17 cellular contexts compared by ENCODE assay signal in the genomic region with DNA sequence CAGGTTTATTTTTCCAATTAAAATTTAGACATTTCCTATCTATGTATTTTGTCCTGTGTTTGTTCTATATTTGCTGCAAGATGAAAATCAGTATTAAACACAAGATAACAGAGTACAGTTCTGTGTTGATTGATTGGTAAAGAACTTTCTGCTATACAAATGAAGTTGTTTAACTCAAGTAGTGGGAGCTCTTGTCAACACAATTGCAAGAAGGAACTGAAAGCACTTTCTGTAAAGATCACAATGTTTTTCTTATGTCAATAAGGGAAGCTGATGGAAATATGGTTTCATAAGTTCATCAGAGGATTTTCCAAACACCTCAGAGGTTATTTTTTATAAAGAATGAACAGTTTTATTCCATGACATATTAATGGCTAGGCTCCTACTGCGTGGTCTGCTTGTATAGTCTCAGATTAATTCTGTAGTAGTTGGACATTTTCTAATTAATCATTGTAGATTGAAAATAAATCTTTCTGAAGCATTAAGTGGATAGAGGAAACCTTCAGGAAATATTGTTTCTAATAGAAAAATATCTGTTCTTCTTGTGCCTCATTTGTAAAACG.
"Had no signal": no experiment of that assay in that cellular context is flagged by ENCODE, and none has a peak within 500 bp of the region (broad histone marks: within the 10 kb centered on the region; RNA-seq: fewer than 3 reads in every experiment).

No MANE protein-coding gene starts in this region.

- H3K4me1 ChIP-seq: esophagus muscularis mucosa, sigmoid colon, spleen, thyroid gland had no signal

- H3K27me3 ChIP-seq: brain microvascular endothelial cell, esophagus muscularis mucosa, pancreas, sigmoid colon, spleen, thyroid gland had no signal

- H3K36me3 Mint-ChIP-seq: activated naive CD8-positive, alpha-beta T cell treated with anti-CD3 and anti-CD28 coated beads, Interleukin-2, amount 10 ng/mL, durations not matched to agents 7 days and 5 days; naive thymus-derived CD8-positive, alpha-beta T cell had no signal

- H3K4me3 ChIP-seq: coronary artery, esophagus muscularis mucosa, pancreas, sigmoid colon, spleen, thyroid gland had no signal

- H3K9me3 Mint-ChIP-seq: activated naive CD8-positive, alpha-beta T cell treated with anti-CD3 and anti-CD28 coated beads, Interleukin-2, amount 10 ng/mL, durations not matched to agents 7 days and 5 days had no signal

- H3K4me1 Mint-ChIP-seq: activated CD4-positive, alpha-beta memory T cell treated with anti-CD3 and anti-CD28 coated beads, Interleukin-2, amount 10 ng/mL, durations not matched to agents 7 days and 5 days; activated naive CD8-positive, alpha-beta T cell treated with anti-CD3 and anti-CD28 coated beads, Interleukin-2, amount 10 ng/mL, durations not matched to agents 7 days and 5 days; central memory CD8-positive, alpha-beta T cell; naive thymus-derived CD8-positive, alpha-beta T cell had no signal

- H3K36me3 ChIP-seq: brain microvascular endothelial cell, esophagus muscularis mucosa, pancreas, sigmoid colon, spleen, thyroid gland had no signal

- ATAC-seq: left lobe of liver; naive thymus-derived CD8-positive, alpha-beta T cell; pancreas had no signal

- DNase-seq: activated CD4-positive, alpha-beta memory T cell treated with anti-CD3 and anti-CD28 coated beads, Interleukin-2, amount 10 ng/mL, durations not matched to agents 7 days and 5 days; activated CD4-positive, alpha-beta T cell treated with anti-CD3 and anti-CD28 coated beads for 4 hours; activated naive CD4-positive, alpha-beta T cell; activated naive CD8-positive, alpha-beta T cell treated with anti-CD3 and anti-CD28 coated beads, Interleukin-2, amount 10 ng/mL, durations not matched to agents 7 days and 5 days; anterior cingulate cortex; effector CD4-positive, alpha-beta T cell; naive thymus-derived CD8-positive, alpha-beta T cell; pancreas; sigmoid colon; spleen; stimulated activated CD4-positive, alpha-beta T cell treated with anti-CD3 and anti-CD28 coated beads, Interleukin-1b, Interleukin-23, amount 100 ng/mL, for 48 hours; thyroid gland had no signal

- H3K27me3 Mint-ChIP-seq: activated CD4-positive, alpha-beta memory T cell treated with anti-CD3 and anti-CD28 coated beads, Interleukin-2, amount 10 ng/mL, durations not matched to agents 7 days and 5 days; activated naive CD8-positive, alpha-beta T cell treated with anti-CD3 and anti-CD28 coated beads, Interleukin-2, amount 10 ng/mL, durations not matched to agents 7 days and 5 days; central memory CD8-positive, alpha-beta T cell; naive thymus-derived CD8-positive, alpha-beta T cell had no signal

- H3K4me3 Mint-ChIP-seq: activated CD4-positive, alpha-beta memory T cell treated with anti-CD3 and anti-CD28 coated beads, Interleukin-2, amount 10 ng/mL, durations not matched to agents 7 days and 5 days; activated naive CD8-positive, alpha-beta T cell treated with anti-CD3 and anti-CD28 coated beads, Interleukin-2, amount 10 ng/mL, durations not matched to agents 7 days and 5 days; central memory CD8-positive, alpha-beta T cell; naive thymus-derived CD8-positive, alpha-beta T cell had no signal

- H3K27ac ChIP-seq: brain microvascular endothelial cell, coronary artery, esophagus muscularis mucosa, pancreas, sigmoid colon, thyroid gland had no signal

- H3K27ac Mint-ChIP-seq: activated CD4-positive, alpha-beta memory T cell treated with anti-CD3 and anti-CD28 coated beads, Interleukin-2, amount 10 ng/mL, durations not matched to agents 7 days and 5 days; activated naive CD8-positive, alpha-beta T cell treated with anti-CD3 and anti-CD28 coated beads, Interleukin-2, amount 10 ng/mL, durations not matched to agents 7 days and 5 days; naive thymus-derived CD8-positive, alpha-beta T cell had no signal

- H3K9me3 ChIP-seq: esophagus muscularis mucosa, pancreas, sigmoid colon, spleen, thyroid gland had no signal
